ENCODE assay signal across 22 cellular contexts in genomic region chr4:139316733-139317132, GRCh38. TPM values are rescaled to one million over a fixed set of nuclear protein-coding genes. Genes with fewer than 3 reads are reported as not detected.
DNase-seq lines count a peak whose midpoint lies in the region; ATAC-seq and TF ChIP-seq lines count a peak whose summit lies in the region.
"Had no signal": no experiment of that assay in that cellular context is flagged by ENCODE, and none has a peak within 500 bp of the region (broad histone marks: within the 10 kb centered on the region; RNA-seq: fewer than 3 reads in every experiment).

No MANE protein-coding gene starts in this region.

- H3K36me3 ChIP-seq in suprapubic skin, result no peaks in the 10 kb centered on the region
- H3K36me3 ChIP-seq: heart right ventricle, Peyer's patch, upper lobe of left lung had no signal

- H3K27me3 ChIP-seq in suprapubic skin, result no peaks in the 10 kb centered on the region
- H3K27me3 ChIP-seq: BLaER1, heart right ventricle, Peyer's patch, upper lobe of left lung had no signal

- no peak for DNase-seq in T-helper 2 cell treated with Interferon-gamma antibody and Interleukin-4, amounts not matched to agents 5 μg/mL and 100 μg/mL, for 36 hours (ENCODE audit: low spot score)
- DNase-seq in T-helper 2 cell (no peak), WTC11 (ENCODE audit: low spot score) (no peak), suprapubic skin (ENCODE audit: low spot score in 2 of 2) (no peak), GM19238 (ENCODE audit: insufficient read length, low spot score) (no peak)
- DNase-seq in naive thymus-derived CD8-positive, alpha-beta T cell, result no peak
- no peak for DNase-seq in stimulated activated CD4-positive, alpha-beta T cell treated with anti-CD3 and anti-CD28 coated beads, Interleukin-4, amount 100 ng/mL, for 4 hours
- DNase-seq: activated naive CD4-positive, alpha-beta T cell treated with Interleukin-2 at 50 U/mL for 16 hours; DMS53; heart right ventricle; KG1; NCI-H1105 treated with DMSO at 0.1 percent for 48 hours; NCI-H748 treated with DMSO at 0.1 percent for 48 hours; nephron progenitor cell; Peyer's patch; psoas muscle; SK-N-SH; upper lobe of left lung; WERI-Rb-1 had no signal

- no peak for TF ChIP-seq EP300 in suprapubic skin (IDR thresholded peaks at IDR 0.05)

- 94% methylated on average over 2 of the region's 2 CpGs for WGBS in suprapubic skin

- H3K4me1 Mint-ChIP-seq in T-helper 2 cell treated with Interferon-gamma antibody and Interleukin-4, amounts not matched to agents 5 μg/mL and 100 μg/mL, for 36 hours (ENCODE audit: low read depth), result peaks cover 56% of the 10 kb centered on the region
- peaks cover 59 to 63% (median 60%) of the 10 kb centered on the region in 3 donors for H3K4me1 Mint-ChIP-seq in IgD-negative memory B cell
- H3K4me1 Mint-ChIP-seq in WTC11, result peaks cover 54% of the 10 kb centered on the region
- peaks cover 28 to 83% (median 78%) of the 10 kb centered on the region in 4 donors for H3K4me1 Mint-ChIP-seq in naive thymus-derived CD8-positive, alpha-beta T cell
- H3K4me1 Mint-ChIP-seq: nephron progenitor cell had no signal

- POLR2A ChIA-PET in WTC11 (lab: Charles Lee), result interaction anchor here (0.6 kb wide), 1 partner anchor 52 kb away, joined by 3 read pairs; no protein-coding TSS in a partner anchor
- POLR2A ChIA-PET in naive thymus-derived CD8-positive, alpha-beta T cell (lab: Charles Lee), result no interaction called here

- peak overlapping the region; percentile 73 for H3K27ac Mint-ChIP-seq in T-helper 2 cell treated with Interferon-gamma antibody and Interleukin-4, amounts not matched to agents 5 μg/mL and 100 μg/mL, for 36 hours
- peak overlapping the region in 2 of 3 donors; percentile 64 to 92 for H3K27ac Mint-ChIP-seq in IgD-negative memory B cell
- peak overlapping the region; percentile 86 for H3K27ac Mint-ChIP-seq in WTC11
- H3K27ac Mint-ChIP-seq in naive thymus-derived CD8-positive, alpha-beta T cell, result peak overlapping the region in 7 of 10 donors; percentile 1 to 90 (median 41)

- H3K4me3 Mint-ChIP-seq in T-helper 2 cell treated with Interferon-gamma antibody and Interleukin-4, amounts not matched to agents 5 μg/mL and 100 μg/mL, for 36 hours, result peak overlapping the region; percentile 59
- H3K4me3 Mint-ChIP-seq in IgD-negative memory B cell (peak overlapping the region; percentile 3 to 80 (median 27)), WTC11 (no peak overlapping the region)
- H3K4me3 Mint-ChIP-seq in naive thymus-derived CD8-positive, alpha-beta T cell, result peak overlapping the region in 6 of 10 donors; percentile 3 to 74 (median 17)
- H3K4me3 Mint-ChIP-seq: nephron progenitor cell had no signal

- TF ChIP-seq CTCF in WTC11 (IDR thresholded peaks at IDR 0.05), result no peak
- no peak for TF ChIP-seq CTCF in suprapubic skin (IDR thresholded peaks at IDR 0.05)

- H3K4me3 ChIP-seq in suprapubic skin, result no peak overlapping the region
- H3K4me3 ChIP-seq: BLaER1, heart right ventricle, Peyer's patch, psoas muscle, upper lobe of left lung had no signal

- H3K36me3 Mint-ChIP-seq in T-helper 2 cell treated with Interferon-gamma antibody and Interleukin-4, amounts not matched to agents 5 μg/mL and 100 μg/mL, for 36 hours (ENCODE audit: low read depth), result peaks cover 35% of the 10 kb centered on the region
- H3K36me3 Mint-ChIP-seq in IgD-negative memory B cell (peaks cover 11% of the 10 kb centered on the region), WTC11 (peaks cover 11% of the 10 kb centered on the region)
- peaks cover 0 to 23% (median 2%) of the 10 kb centered on the region in 3 donors for H3K36me3 Mint-ChIP-seq in naive thymus-derived CD8-positive, alpha-beta T cell

- peaks cover 10% of the 10 kb centered on the region for H3K9me3 Mint-ChIP-seq in T-helper 2 cell treated with Interferon-gamma antibody and Interleukin-4, amounts not matched to agents 5 μg/mL and 100 μg/mL, for 36 hours
- H3K9me3 Mint-ChIP-seq in IgD-negative memory B cell, result no peaks in the 10 kb centered on the region
- peaks cover 7% of the 10 kb centered on the region for H3K9me3 Mint-ChIP-seq in WTC11
- H3K9me3 Mint-ChIP-seq in naive thymus-derived CD8-positive, alpha-beta T cell, result no peaks in the 10 kb centered on the region

- TF ChIP-seq POLR2A in suprapubic skin (IDR thresholded peaks at IDR 0.05), result no peak

- no peak for ATAC-seq in WTC11
- ATAC-seq in naive thymus-derived CD8-positive, alpha-beta T cell, result no peak

- H3K4me1 ChIP-seq in suprapubic skin, result peaks cover 29% of the 10 kb centered on the region

- no peaks in the 10 kb centered on the region for H3K9me3 ChIP-seq in suprapubic skin
- H3K9me3 ChIP-seq: heart right ventricle, Peyer's patch, upper lobe of left lung had no signal

- H3K27ac ChIP-seq in suprapubic skin, result no peak overlapping the region
- H3K27ac ChIP-seq: BLaER1, HL-60, Peyer's patch, psoas muscle, upper lobe of left lung, WERI-Rb-1 had no signal

- CTCF ChIA-PET in WTC11 (lab: Charles Lee), result no interaction called here

- H3K27me3 Mint-ChIP-seq in T-helper 2 cell treated with Interferon-gamma antibody and Interleukin-4, amounts not matched to agents 5 μg/mL and 100 μg/mL, for 36 hours (ENCODE audit: low read depth), result no peaks in the 10 kb centered on the region
- H3K27me3 Mint-ChIP-seq in IgD-negative memory B cell (no peaks in the 10 kb centered on the region), WTC11 (ENCODE audit: low read depth) (no peaks in the 10 kb centered on the region)
- H3K27me3 Mint-ChIP-seq in naive thymus-derived CD8-positive, alpha-beta T cell, result no peaks in the 10 kb centered on the region

TF ChIP-seq in WTC11, 78 proteins besides CTCF, POLR2A, EP300 and RAD21:
- no peak for TF ChIP-seq USF1 (CRISPR knock-in tag; IDR thresholded peaks at IDR 0.05)
- TF ChIP-seq FOXK1 (CRISPR knock-in tag; IDR thresholded peaks at IDR 0.05), result no peak
- no peak for TF ChIP-seq ATF6 (CRISPR knock-in tag; IDR thresholded peaks at IDR 0.05)
- no peak for TF ChIP-seq TEAD1 (CRISPR knock-in tag; IDR thresholded peaks at IDR 0.05)
- TF ChIP-seq RELA (CRISPR knock-in tag; IDR thresholded peaks at IDR 0.05; ENCODE audit: borderline replicate concordance), result no peak

RNA-seq across cellular contexts. Expression of gene NDUFC1, which starts 14.5 kb away (rescaled TPM):
- 107 TPM for polyA plus RNA-seq in IgD-negative memory B cell
- total RNA-seq in WTC11 (2021), result 61.7 to 72.3 TPM (median 64.5 TPM) in 3 replicates
- total RNA-seq in naive thymus-derived CD8-positive, alpha-beta T cell, result 10 to 100 TPM; 28.1 to 29.0 TPM
- polyA plus RNA-seq in naive thymus-derived CD8-positive, alpha-beta T cell, result 100 to 1,000 TPM; 137 to 163 (median 140) TPM
- total RNA-seq in suprapubic skin, result 10 to 100 TPM; 23.1 to 78.2 (median 54.5) TPM

RNA-seq across cellular contexts. Expression of gene NAA15, which starts 15.4 kb away (rescaled TPM):
- polyA plus RNA-seq in IgD-negative memory B cell, result 38.9 TPM
- total RNA-seq in WTC11 (2021) (81.4 to 98.9 TPM (median 81.6 TPM) in 3 replicates), suprapubic skin (10 to 100 TPM; 26.5 to 41.8 (median 27.8) TPM)
- 10 to 100 TPM; 54.1 to 60.8 TPM for total RNA-seq in naive thymus-derived CD8-positive, alpha-beta T cell
- polyA plus RNA-seq in naive thymus-derived CD8-positive, alpha-beta T cell, result 10 to 100 TPM; 32.1 to 41.8 (median 36.1) TPM

RNA-seq across cellular contexts. Expression of gene MGARP, which starts 36.7 kb away (rescaled TPM):
- polyA plus RNA-seq in IgD-negative memory B cell, result 0.19 TPM
- total RNA-seq in WTC11 (2021), result 4.6 to 7.5 TPM (median 6.2 TPM) in 3 replicates
- under 1 TPM in 1 of 2 experiments, not detected in 1; 0.27 TPM for total RNA-seq in naive thymus-derived CD8-positive, alpha-beta T cell
- under 1 TPM in 2 of 3 donors, not detected in 1; 0.12 to 0.18 TPM for polyA plus RNA-seq in naive thymus-derived CD8-positive, alpha-beta T cell
- total RNA-seq in suprapubic skin, result under 1 TPM in 2 of 4 donors, not detected in 2; 0.36 to 0.60 TPM
- total RNA-seq: Peyer's patch had no signal
